1 cellular context compared by ENCODE assay signal in the genomic region with DNA sequence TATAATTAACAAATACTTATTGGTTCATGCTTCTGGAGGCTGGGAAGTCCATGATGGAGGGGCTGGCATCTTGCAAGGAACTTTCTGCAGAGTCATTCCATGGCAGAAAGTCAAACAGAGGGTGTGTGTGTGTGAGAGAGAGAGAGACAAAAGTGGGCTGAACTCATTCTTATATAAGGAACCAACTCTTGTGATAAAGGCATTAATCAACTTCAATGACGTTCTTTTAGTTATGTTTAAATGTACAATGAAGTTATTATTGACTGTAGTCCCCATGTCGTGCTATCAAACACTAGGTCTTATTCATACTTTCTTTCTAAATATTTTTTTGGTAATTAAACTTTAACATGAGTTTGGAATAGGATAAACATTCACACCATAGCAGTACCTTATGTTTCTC.
TF ChIP-seq lines count a peak whose summit lies in the region.

No MANE protein-coding gene starts in this region.

TF ChIP-seq in SK-N-SH, 30 proteins besides CTCF, POLR2A, EP300 and RAD21 (continued from another document):
- TF ChIP-seq IRF3 (IDR thresholded peaks at IDR 0.05; ENCODE audit: low read depth, low read length) (no peak), SIN3A (IDR thresholded peaks at IDR 0.05; ENCODE audit: borderline replicate concordance, low read depth, low read length) (no peak), FOSL2 (IDR thresholded peaks at IDR 0.05; ENCODE audit: borderline replicate concordance, low read depth) (no peak), REST (IDR thresholded peaks at IDR 0.05; ENCODE audit: low read depth, low read length) (no peak), GABPA (IDR thresholded peaks at IDR 0.05; ENCODE audit: low read depth) (no peak), RCOR1 (IDR thresholded peaks at IDR 0.05; ENCODE audit: low read length) (no peak), NFIC (IDR thresholded peaks at IDR 0.05; ENCODE audit: borderline replicate concordance) (no peak)
